1 cellular context compared by ENCODE assay signal in the genomic region with DNA sequence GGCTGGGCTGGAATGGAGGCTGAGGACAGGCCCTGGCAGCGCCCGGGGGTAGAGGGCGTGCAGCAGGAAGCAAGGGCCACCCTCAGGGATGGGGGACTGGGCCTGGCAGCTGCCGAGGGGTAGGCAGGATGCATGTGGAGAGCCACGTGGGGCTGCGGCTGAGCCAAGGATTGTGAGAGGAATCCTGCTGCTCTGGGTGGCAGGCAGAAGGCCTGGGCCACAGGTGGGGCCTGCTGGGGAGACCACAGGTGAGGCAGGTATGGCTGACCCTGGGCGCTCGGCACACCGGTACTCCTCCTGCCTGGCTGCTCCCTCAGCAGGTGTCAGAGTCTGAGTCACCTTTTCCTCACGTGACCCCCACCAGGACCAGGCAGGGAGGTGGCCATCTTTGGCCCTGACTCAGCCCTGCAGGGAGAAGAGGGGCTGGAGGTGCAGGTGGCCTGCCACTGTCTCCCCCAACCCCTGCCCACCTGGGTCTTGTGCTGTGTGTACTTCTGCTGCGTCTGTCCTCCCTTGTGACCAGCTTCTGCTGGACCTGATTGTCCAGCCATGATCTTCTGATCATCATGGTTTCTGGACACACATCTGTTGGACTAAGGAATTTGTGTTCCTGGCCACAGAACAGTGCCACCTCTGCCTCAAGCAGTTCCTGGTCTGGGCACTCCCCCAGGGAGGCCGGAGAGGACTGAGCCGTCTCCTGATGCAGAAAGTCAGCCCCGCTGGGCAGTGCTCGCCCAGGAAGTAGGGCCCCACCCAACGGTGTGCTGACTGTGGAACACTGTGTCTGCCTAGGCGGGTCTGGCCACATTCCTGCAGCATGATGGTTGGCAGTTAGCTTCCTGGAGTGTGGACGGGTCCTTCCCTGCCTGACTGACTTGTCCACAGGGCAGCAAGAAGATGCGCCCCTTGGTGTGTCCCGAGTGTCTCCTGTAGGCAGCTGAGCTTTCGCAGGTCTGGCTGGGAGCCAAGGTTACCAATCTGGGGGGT.
TF ChIP-seq lines count a peak whose summit lies in the region.

No MANE protein-coding gene starts in this region.

TF ChIP-seq in HepG2, 621 proteins besides CTCF, POLR2A, EP300 and RAD21 (continued from another document):
- TF ChIP-seq, protein P1, sequence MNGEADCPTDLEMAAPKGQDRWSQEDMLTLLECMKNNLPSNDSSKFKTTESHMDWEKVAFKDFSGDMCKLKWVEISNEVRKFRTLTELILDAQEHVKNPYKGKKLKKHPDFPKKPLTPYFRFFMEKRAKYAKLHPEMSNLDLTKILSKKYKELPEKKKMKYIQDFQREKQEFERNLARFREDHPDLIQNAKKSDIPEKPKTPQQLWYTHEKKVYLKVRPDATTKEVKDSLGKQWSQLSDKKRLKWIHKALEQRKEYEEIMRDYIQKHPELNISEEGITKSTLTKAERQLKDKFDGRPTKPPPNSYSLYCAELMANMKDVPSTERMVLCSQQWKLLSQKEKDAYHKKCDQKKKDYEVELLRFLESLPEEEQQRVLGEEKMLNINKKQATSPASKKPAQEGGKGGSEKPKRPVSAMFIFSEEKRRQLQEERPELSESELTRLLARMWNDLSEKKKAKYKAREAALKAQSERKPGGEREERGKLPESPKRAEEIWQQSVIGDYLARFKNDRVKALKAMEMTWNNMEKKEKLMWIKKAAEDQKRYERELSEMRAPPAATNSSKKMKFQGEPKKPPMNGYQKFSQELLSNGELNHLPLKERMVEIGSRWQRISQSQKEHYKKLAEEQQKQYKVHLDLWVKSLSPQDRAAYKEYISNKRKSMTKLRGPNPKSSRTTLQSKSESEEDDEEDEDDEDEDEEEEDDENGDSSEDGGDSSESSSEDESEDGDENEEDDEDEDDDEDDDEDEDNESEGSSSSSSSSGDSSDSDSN (CRISPR knock-in tag; IDR thresholded peaks at IDR 0.05), result peak; percentile 37; the same call in 1 of the 2 replicates
- TF ChIP-seq ZNF251 (CRISPR knock-in tag; IDR thresholded peaks at IDR 0.05), result no peak
- TF ChIP-seq KDM2A (CRISPR knock-in tag; IDR thresholded peaks at IDR 0.05; ENCODE audit: borderline replicate concordance, low read depth), result peak; percentile 81
- TF ChIP-seq, protein P2, sequence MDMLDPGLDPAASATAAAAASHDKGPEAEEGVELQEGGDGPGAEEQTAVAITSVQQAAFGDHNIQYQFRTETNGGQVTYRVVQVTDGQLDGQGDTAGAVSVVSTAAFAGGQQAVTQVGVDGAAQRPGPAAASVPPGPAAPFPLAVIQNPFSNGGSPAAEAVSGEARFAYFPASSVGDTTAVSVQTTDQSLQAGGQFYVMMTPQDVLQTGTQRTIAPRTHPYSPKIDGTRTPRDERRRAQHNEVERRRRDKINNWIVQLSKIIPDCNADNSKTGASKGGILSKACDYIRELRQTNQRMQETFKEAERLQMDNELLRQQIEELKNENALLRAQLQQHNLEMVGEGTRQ (IDR thresholded peaks at IDR 0.05; ENCODE audit: low read depth, low read length), result peak; percentile 56
- TF ChIP-seq, protein P2 (CRISPR knock-in tag; IDR thresholded peaks at IDR 0.05; ENCODE audit: borderline replicate concordance), result no peak; the same call in 1 of the 2 replicates
- no peak for TF ChIP-seq SRY (CRISPR knock-in tag; IDR thresholded peaks at IDR 0.05)
- peak; percentile 92 for TF ChIP-seq FOSL2 (CRISPR knock-in tag; IDR thresholded peaks at IDR 0.05)
- TF ChIP-seq GABPB1 (CRISPR knock-in tag; IDR thresholded peaks at IDR 0.05), result peak; percentile 16; the same call in 1 of the 2 replicates
- peak; percentile 45 for TF ChIP-seq POLR2G (IDR thresholded peaks at IDR 0.05; ENCODE audit: low read depth, low read length)
- 0 out of 2 replicates have a peak, but pooled peaks have one; percentile 21 for TF ChIP-seq ZNF225 (CRISPR knock-in tag; IDR thresholded peaks at IDR 0.05)
- TF ChIP-seq, protein P3, sequence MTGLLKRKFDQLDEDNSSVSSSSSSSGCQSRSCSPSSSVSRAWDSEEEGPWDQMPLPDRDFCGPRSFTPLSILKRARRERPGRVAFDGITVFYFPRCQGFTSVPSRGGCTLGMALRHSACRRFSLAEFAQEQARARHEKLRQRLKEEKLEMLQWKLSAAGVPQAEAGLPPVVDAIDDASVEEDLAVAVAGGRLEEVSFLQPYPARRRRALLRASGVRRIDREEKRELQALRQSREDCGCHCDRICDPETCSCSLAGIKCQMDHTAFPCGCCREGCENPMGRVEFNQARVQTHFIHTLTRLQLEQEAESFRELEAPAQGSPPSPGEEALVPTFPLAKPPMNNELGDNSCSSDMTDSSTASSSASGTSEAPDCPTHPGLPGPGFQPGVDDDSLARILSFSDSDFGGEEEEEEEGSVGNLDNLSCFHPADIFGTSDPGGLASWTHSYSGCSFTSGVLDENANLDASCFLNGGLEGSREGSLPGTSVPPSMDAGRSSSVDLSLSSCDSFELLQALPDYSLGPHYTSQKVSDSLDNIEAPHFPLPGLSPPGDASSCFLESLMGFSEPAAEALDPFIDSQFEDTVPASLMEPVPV (CRISPR knock-in tag; IDR thresholded peaks at IDR 0.05), result peak; percentile 21; the same call in 1 of the 2 replicates
- peak; percentile 69 for TF ChIP-seq TEAD3 (CRISPR knock-in tag; optimal IDR thresholded peaks at IDR 0.05; ENCODE audit: borderline replicate concordance)
- peak; percentile 31; the same call in 1 of the 2 replicates for TF ChIP-seq SAP130 (CRISPR knock-in tag; IDR thresholded peaks at IDR 0.05; ENCODE audit: low read depth)
- TF ChIP-seq ETV5 (CRISPR knock-in tag; IDR thresholded peaks at IDR 0.05; ENCODE audit: borderline replicate concordance), result peak; percentile 46; the same call in 1 of the 2 replicates
- peak; percentile 74; the same call in 1 of the 2 replicates for TF ChIP-seq ZNF891 (CRISPR knock-in tag; IDR thresholded peaks at IDR 0.05)
- TF ChIP-seq, protein P4, sequence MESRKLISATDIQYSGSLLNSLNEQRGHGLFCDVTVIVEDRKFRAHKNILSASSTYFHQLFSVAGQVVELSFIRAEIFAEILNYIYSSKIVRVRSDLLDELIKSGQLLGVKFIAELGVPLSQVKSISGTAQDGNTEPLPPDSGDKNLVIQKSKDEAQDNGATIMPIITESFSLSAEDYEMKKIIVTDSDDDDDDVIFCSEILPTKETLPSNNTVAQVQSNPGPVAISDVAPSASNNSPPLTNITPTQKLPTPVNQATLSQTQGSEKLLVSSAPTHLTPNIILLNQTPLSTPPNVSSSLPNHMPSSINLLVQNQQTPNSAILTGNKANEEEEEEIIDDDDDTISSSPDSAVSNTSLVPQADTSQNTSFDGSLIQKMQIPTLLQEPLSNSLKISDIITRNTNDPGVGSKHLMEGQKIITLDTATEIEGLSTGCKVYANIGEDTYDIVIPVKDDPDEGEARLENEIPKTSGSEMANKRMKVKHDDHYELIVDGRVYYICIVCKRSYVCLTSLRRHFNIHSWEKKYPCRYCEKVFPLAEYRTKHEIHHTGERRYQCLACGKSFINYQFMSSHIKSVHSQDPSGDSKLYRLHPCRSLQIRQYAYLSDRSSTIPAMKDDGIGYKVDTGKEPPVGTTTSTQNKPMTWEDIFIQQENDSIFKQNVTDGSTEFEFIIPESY (CRISPR knock-in tag; IDR thresholded peaks at IDR 0.05), result peak; percentile 46; the same call in 1 of the 2 replicates
